In the genomic region with DNA sequence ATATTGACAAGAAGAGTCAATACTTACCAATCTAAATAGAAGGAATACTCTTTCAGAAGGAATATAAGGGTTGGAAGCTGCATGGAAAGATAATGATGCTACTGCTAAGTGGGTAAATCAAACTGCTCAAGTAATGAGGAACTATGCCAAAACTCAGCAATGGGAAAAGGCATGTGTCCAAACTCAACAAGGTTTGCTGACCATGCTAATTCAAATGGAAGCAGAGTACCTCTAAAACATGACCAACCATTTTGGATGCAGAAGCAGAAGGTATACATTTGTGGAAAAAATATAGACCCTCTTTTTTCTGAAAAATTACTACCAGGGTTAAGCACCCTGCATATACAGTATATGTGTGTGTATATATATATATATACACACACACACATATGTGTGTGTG, we compare ENCODE assay signal across 9 cellular contexts.
"Had no signal": no experiment of that assay in that cellular context is flagged by ENCODE, and none has a peak within 500 bp of the region (broad histone marks: within the 10 kb centered on the region; RNA-seq: fewer than 3 reads in every experiment).

No MANE protein-coding gene starts in this region.

- ATAC-seq: GM23338 had no signal

- H3K9ac ChIP-seq: KMS-11 had no signal

- H3K4me3 Mint-ChIP-seq: GM23338, H9 had no signal

- H3K27ac Mint-ChIP-seq: GM23338, H9 had no signal

- H3K4me3 ChIP-seq: GM23338 had no signal

- FAIRE-seq: H1, H54, HTR-8/SVneo had no signal

- H3K4me2 ChIP-seq: GM23338, KMS-11 had no signal

- DNase-seq: H9, HCEC 1CT, Karpas-422, KBM-7 had no signal

- H2AFZ ChIP-seq: GM23338 had no signal

- H3K4me1 Mint-ChIP-seq: GM23338, H9 had no signal

- H3K27ac ChIP-seq: KMS-11 had no signal
